23 cellular contexts compared by ENCODE assay signal in the genomic region with DNA sequence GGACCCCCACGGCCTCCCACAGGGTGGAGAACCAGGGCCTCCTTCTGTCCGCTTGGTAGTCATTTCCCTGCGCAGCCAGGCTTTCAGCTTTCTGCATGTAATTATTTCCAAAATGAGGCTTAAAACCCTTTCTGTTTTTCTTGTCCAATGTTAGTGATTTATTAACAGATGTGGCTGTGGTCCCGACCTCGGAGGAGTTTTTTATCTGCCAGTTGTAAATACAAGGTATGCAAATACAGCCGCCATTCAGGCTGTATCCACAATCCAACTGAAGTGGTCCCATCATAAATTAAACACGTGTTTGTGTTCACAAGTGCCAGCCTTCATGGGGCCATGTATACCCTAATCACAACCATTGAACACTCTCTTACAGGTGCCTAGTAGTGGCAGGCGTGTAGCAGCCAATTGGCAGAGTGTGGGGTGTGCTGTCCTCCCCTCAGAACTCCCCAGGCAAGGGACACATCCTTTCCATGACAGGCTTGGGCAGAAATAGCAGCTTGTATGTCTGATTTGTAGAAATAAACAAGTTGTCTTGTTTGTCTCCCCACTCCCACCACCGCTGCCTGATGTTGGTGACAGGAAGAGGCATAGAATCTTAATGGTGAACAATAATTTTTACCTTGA.
DNase-seq lines count a peak whose midpoint lies in the region; ATAC-seq, FAIRE-seq and TF ChIP-seq lines count a peak whose summit lies in the region.
"Had no signal": no experiment of that assay in that cellular context is flagged by ENCODE, and none has a peak within 500 bp of the region (broad histone marks: within the 10 kb centered on the region; RNA-seq: fewer than 3 reads in every experiment).

No MANE protein-coding gene starts in this region.

- POLR2A ChIA-PET in HepG2 (lab: Yijun Ruan, JAX) = no interaction called here

- H3K4me2 ChIP-seq in HepG2 (ENCODE audit: low read depth, low read length) = no peak overlapping the region
- H3K4me2 ChIP-seq: BLaER1 had no signal

- intact Hi-C loops in right lobe of liver (cut with DNase I) = no loop called here
- intact Hi-C loops in HepG2 (cut with micrococcal nuclease; ENCODE audit: unreplicated experiment) = no loop called here
- intact Hi-C loops in psoas muscle (cut with DNase I) = no loop called here
- intact Hi-C loops in adrenal gland (cut with DNase I) = no loop called here

- H3K79me2 ChIP-seq in HepG2 (ENCODE audit: insufficient read depth, low read length) = no peaks in the 10 kb centered on the region

- H2AFZ ChIP-seq in HepG2 (ENCODE audit: low read length) = no peak overlapping the region

- no peaks in the 10 kb centered on the region for H4K20me1 ChIP-seq in HepG2 (ENCODE audit: insufficient read depth, low read length)
- H4K20me1 ChIP-seq: BLaER1 had no signal

- ATAC-seq in right lobe of liver (peak; percentile 26 to 67 (median 46)), HepG2 (no peak), psoas muscle (peak in 3 of 4 donors; percentile 62 to 74 (median 64))
- ATAC-seq: CD8-positive, alpha-beta T cell had no signal

- no peaks in the 10 kb centered on the region for H3K36me3 ChIP-seq in right lobe of liver
- no peaks in the 10 kb centered on the region for H3K36me3 ChIP-seq in HepG2 (replicated peaks in 1 of 2; ENCODE audit: control insufficient read depth in 1 of 2, insufficient read depth in 2 of 2, low read length in 2 of 2)
- no peaks in the 10 kb centered on the region for H3K36me3 ChIP-seq in psoas muscle (ENCODE audit: insufficient read depth in 1 of 2, low read depth in 1 of 2)
- no peaks in the 10 kb centered on the region for H3K36me3 ChIP-seq in adrenal gland (replicated peaks in 1 of 2)
- H3K36me3 ChIP-seq: BLaER1, HAP-1 had no signal

- FAIRE-seq in HepG2 (lab: Jason Lieb, UNC) = no peak
- FAIRE-seq: A204.1, G401.6, GM12892, H54 had no signal

- TF ChIP-seq CTCF in right lobe of liver (IDR thresholded peaks at IDR 0.05) (no peak), HepG2 (CRISPR knock-in tag; IDR thresholded peaks at IDR 0.05) (no peak), psoas muscle (IDR thresholded peaks at IDR 0.05) (no peak), adrenal gland (IDR thresholded peaks at IDR 0.05) (no peak)

- H3K9me3 ChIP-seq in right lobe of liver (no peaks in the 10 kb centered on the region), HepG2 (ENCODE audit: low read length) (no peaks in the 10 kb centered on the region), psoas muscle (no peaks in the 10 kb centered on the region), adrenal gland (replicated peaks in 1 of 3) (no peaks in the 10 kb centered on the region)
- H3K9me3 ChIP-seq: BLaER1, Caco-2, HAP-1 had no signal

- TF ChIP-seq RAD21 in HepG2 (CRISPR knock-in tag; IDR thresholded peaks at IDR 0.05) = no peak

- peak; percentile 11 for DNase-seq in DMS153 (lab: John Stamatoyannopoulos, UW)
- DNase-seq in DMS153 treated with DMSO at 0.1 percent for 48 hours (lab: John Stamatoyannopoulos, UW; ENCODE audit: unreplicated experiment) = no peak
- no peak for DNase-seq in right lobe of liver
- no peak for DNase-seq in HepG2 (ENCODE audit: low spot score)
- DNase-seq in psoas muscle = no peak
- DNase-seq in DMS79 treated with DMSO at 0.1 percent for 48 hours (lab: John Stamatoyannopoulos, UW) = no peak
- no peak for DNase-seq in NOMO-1 treated with dmso at 0.1 percent for 144 hours (lab: John Stamatoyannopoulos, UW; ENCODE audit: unreplicated experiment)
- no peak for DNase-seq in adrenal gland
- DNase-seq: Caco-2; CD4-positive, CD25-positive, alpha-beta regulatory T cell; CD8-positive, alpha-beta T cell; DMS53; DND-41; GOT3; HFFc6 had no signal

- CTCF ChIA-PET in HepG2 (lab: Yijun Ruan, JAX; ENCODE audit: low intra/inter-chr PET ratio, low total read pairs) = no interaction called here

- H3K9ac ChIP-seq in HepG2 (ENCODE audit: insufficient read depth, low read depth, low read length) = no peak overlapping the region
- H3K9ac ChIP-seq: BLaER1 had no signal

- TF ChIP-seq POLR2A in right lobe of liver (IDR thresholded peaks at IDR 0.05) (no peak), HepG2 (IDR thresholded peaks at IDR 0.05; ENCODE audit: insufficient read depth in 1 of 2, low read depth in 2 of 2, low read length in 2 of 2) (no peak), adrenal gland (IDR thresholded peaks at IDR 0.05) (no peak)

- in situ Hi-C loops in HepG2 (cut with HindIII; ENCODE audit: extremely low pct_ligation_motif_present, low pct_unique_long_range_greater_than_20kb) = no loop called here

- H3K4me3 ChIP-seq in right lobe of liver = no peak overlapping the region
- H3K4me3 ChIP-seq in HepG2 (replicated peaks in 1 of 3; ENCODE audit: insufficient read depth in 1 of 3, low read depth in 2 of 3, low read length in 3 of 3) = no peak overlapping the region
- no peak overlapping the region for H3K4me3 ChIP-seq in psoas muscle
- no peak overlapping the region for H3K4me3 ChIP-seq in adrenal gland
- H3K4me3 ChIP-seq: BLaER1, HAP-1 had no signal

- H3K4me1 ChIP-seq in right lobe of liver (peaks cover 0 to 12% (median 0%) of the 10 kb centered on the region in 4 donors), HepG2 (ENCODE audit: insufficient read depth, low read length) (no peaks in the 10 kb centered on the region), psoas muscle (peaks cover 16% of the 10 kb centered on the region), adrenal gland (replicated peaks in 1 of 2) (no peaks in the 10 kb centered on the region)
- H3K4me1 ChIP-seq: Caco-2, HAP-1 had no signal

- TF ChIP-seq EP300 in HepG2 (IDR thresholded peaks at IDR 0.05; ENCODE audit: low read depth in 2 of 2, low read length in 2 of 2) = no peak
- no peak for TF ChIP-seq EP300 in HepG2 (CRISPR knock-in tag; IDR thresholded peaks at IDR 0.05; ENCODE audit: borderline replicate concordance)

- WGBS in right lobe of liver (ENCODE audit: insufficient coverage, low coverage, low lambda C conversion rate, missing lambda C conversion rate) = 51% methylated on average over 8 of the region's 9 CpGs
- 23% methylated on average over 8 of the region's 9 CpGs for WGBS in HepG2 (ENCODE audit: low lambda C conversion rate)
- WGBS in psoas muscle, 3 donors = 47 to 64% (median 54%) methylated on average over 9 of the region's 9 CpGs
- 58 to 66% (median 62%) methylated on average over 9 of the region's 9 CpGs for WGBS in adrenal gland, 4 donors

- BruUV-seq in HepG2 (replicated peaks; lab: Mats Ljungman, UMichigan) = no TSS peak

- H3K27me3 ChIP-seq in right lobe of liver = no peaks in the 10 kb centered on the region
- peaks cover 0 to 12% of the 10 kb centered on the region in 2 experiments; a peak in 1 of 5 replicates for H3K27me3 ChIP-seq in HepG2 (ENCODE audit: control insufficient read depth in 1 of 2, insufficient read depth in 2 of 2, low read length in 2 of 2)
- no peaks in the 10 kb centered on the region for H3K27me3 ChIP-seq in psoas muscle (ENCODE audit: insufficient read depth in 3 of 3, low read length in 2 of 3)
- H3K27me3 ChIP-seq in adrenal gland = peaks cover 3% of the 10 kb centered on the region
- H3K27me3 ChIP-seq: BLaER1 had no signal

- H3K27ac ChIP-seq in right lobe of liver (no peak overlapping the region), HepG2 (ENCODE audit: extremely low read length, insufficient read depth, low read length) (no peak overlapping the region), psoas muscle (peak overlapping the region; percentile 73), adrenal gland (no peak overlapping the region)
- H3K27ac ChIP-seq: 22Rv1, BLaER1, C4-2B had no signal

TF ChIP-seq in HepG2, 621 proteins besides CTCF, POLR2A, EP300 and RAD21:
- TF ChIP-seq TBP (CRISPR knock-in tag; IDR thresholded peaks at IDR 0.05) (no peak), ZNF761 (CRISPR knock-in tag; conservative IDR thresholded peaks at IDR 0.05) (no peak), ZNF296 (CRISPR knock-in tag; conservative IDR thresholded peaks at IDR 0.05) (no peak)
